In the genomic region with DNA sequence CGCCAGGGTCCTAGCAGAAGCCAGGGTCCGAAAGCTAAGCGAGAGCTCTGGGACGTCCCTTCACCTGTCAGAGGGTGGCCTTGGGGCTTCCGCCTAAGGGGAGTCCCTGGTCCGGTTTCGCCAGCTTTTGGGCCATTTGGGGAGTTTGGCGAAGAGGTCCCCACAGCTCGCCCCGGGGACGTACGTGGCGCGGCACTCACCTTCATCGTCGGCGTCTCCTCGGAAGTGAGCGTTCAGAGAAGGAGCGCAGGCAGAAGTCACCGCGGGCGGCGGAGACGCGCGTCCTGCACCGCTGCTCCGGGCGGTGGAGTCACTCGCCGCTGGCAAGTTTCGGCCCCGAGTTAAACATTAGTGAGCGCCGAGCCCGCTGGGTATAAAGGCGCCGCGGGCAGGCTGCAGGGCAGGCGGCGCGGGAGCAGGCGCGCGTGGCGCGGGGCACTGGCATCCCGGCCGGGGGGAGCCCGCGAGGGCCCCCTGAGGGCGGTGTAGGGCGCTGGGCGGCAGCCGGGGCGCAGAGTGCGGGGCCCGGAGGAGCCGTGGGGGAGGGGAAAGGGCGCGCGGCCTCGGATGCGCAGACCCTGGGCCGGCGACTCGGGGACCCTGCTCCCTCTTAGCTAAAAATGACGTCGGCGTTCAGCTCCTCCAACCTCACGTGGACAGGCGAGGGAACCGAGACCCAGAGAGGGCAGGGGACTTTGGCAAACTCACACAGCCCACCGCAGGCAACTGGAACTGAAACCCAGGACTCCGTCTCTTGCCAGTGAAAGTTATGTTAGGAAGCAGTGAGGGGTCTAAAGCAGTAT, we compare ENCODE assay signal across 8 cellular contexts. TPM values are rescaled to one million over a fixed set of nuclear protein-coding genes. Genes with fewer than 3 reads are reported as not detected.
A peak's percentile ranks its signal among the peaks of the same experiment; 100 is the strongest.
DNase-seq lines count a peak whose midpoint lies in the region; ATAC-seq and TF ChIP-seq lines count a peak whose summit lies in the region.

A gene (minus strand): TSS at position 440 of the 803 bp plus-strand sequence. CDS start 234 bp downstream, at position 206.

- peaks cover 0 to 28% (median 0%) of the 10 kb centered on the region in 3 donors for H3K4me1 ChIP-seq in gastroesophageal sphincter

- TF ChIP-seq EP300 in gastroesophageal sphincter (IDR thresholded peaks at IDR 0.05): no peak

- DNase-seq in DMS 273 (lab: John Stamatoyannopoulos, UW; ENCODE audit: unreplicated experiment) (peak; percentile 79), DMS 273 treated with DMSO at 0.1 percent for 48 hours (lab: John Stamatoyannopoulos, UW) (no peak), HEK293T (ENCODE audit: extremely low spot score) (peak; percentile 68), NCI-H1092 (lab: John Stamatoyannopoulos, UW) (peak; percentile 5), posterior vena cava (ENCODE audit: low spot score) (peak; percentile 81), NCI-H128 (lab: John Stamatoyannopoulos, UW; ENCODE audit: unreplicated experiment) (no peak)
- DNase-seq in activated T-cell treated with anti-CD3 and anti-CD28 coated beads, Interleukin-2, amount 50 U/mL, for 48 hours: peak; percentile 73 to 80

- intact Hi-C loops in posterior vena cava (cut with DNase I): no loop called here

- ATAC-seq in gastroesophageal sphincter: peak; percentile 54

- TF ChIP-seq CTCF in gastroesophageal sphincter (IDR thresholded peaks at IDR 0.05): no peak

- 20% methylated on average over 1 of the region's 76 CpGs; no CpG with 5 or more reads in 1 of the 2 donors for WGBS in gastroesophageal sphincter (ENCODE audit: low coverage in 1 of 2), 2 donors

- H3K4me3 ChIP-seq in gastroesophageal sphincter: peak within 1 kb of the TSS; percentile 34 to 58

- POLR2A ChIA-PET in HEK293T (lab: Yijun Ruan, JAX): no interaction called here

- peaks cover 0 to 10% (median 0%) of the 10 kb centered on the region in 3 donors for H3K9me3 ChIP-seq in gastroesophageal sphincter

- H3K27me3 ChIP-seq in gastroesophageal sphincter: peaks cover 19% of the 10 kb centered on the region

- H3K36me3 ChIP-seq in gastroesophageal sphincter: no peaks in the 10 kb centered on the region

- CTCF ChIA-PET in HEK293T (lab: Yijun Ruan, JAX): no interaction called here

- peak within 1 kb of the TSS in 1 of 4 donors; percentile 41 for H3K27ac ChIP-seq in gastroesophageal sphincter

- no peak for TF ChIP-seq POLR2A in gastroesophageal sphincter (IDR thresholded peaks at IDR 0.05)

TF ChIP-seq in HEK293T, 16 proteins besides CTCF, POLR2A, EP300 and RAD21:
- TF ChIP-seq NFRKB (IDR thresholded peaks at IDR 0.05): no peak
- peak; percentile 56 for TF ChIP-seq L3MBTL2 (conservative IDR thresholded peaks at IDR 0.05)
TF ChIP-seq in HEK293T: peak in this region for 1.

RNA-seq across cellular contexts. Expression of the gene that starts here (rescaled TPM):
- total RNA-seq in gastroesophageal sphincter: 1 to 10 TPM; 1.6 to 6.7 (median 3.2) TPM
- total RNA-seq in posterior vena cava: 1 to 10 TPM; 2.4 to 5.1 TPM

Comparison
In these comparisons a context has a peak if more than half of its experiments do, and no peak if none do; other contexts are left out.
1. DNase-seq: peak in DMS 273 (single experiment), HEK293T (single experiment), NCI-H1092 (single experiment), activated T-cell treated with anti-CD3 and anti-CD28 coated beads, Interleukin-2, amount 50 U/mL, for 48 hours (2 of 2) and posterior vena cava (single experiment); none in DMS 273 treated with DMSO at 0.1 percent for 48 hours (single experiment) and NCI-H128 (single experiment).